In the genomic region with DNA sequence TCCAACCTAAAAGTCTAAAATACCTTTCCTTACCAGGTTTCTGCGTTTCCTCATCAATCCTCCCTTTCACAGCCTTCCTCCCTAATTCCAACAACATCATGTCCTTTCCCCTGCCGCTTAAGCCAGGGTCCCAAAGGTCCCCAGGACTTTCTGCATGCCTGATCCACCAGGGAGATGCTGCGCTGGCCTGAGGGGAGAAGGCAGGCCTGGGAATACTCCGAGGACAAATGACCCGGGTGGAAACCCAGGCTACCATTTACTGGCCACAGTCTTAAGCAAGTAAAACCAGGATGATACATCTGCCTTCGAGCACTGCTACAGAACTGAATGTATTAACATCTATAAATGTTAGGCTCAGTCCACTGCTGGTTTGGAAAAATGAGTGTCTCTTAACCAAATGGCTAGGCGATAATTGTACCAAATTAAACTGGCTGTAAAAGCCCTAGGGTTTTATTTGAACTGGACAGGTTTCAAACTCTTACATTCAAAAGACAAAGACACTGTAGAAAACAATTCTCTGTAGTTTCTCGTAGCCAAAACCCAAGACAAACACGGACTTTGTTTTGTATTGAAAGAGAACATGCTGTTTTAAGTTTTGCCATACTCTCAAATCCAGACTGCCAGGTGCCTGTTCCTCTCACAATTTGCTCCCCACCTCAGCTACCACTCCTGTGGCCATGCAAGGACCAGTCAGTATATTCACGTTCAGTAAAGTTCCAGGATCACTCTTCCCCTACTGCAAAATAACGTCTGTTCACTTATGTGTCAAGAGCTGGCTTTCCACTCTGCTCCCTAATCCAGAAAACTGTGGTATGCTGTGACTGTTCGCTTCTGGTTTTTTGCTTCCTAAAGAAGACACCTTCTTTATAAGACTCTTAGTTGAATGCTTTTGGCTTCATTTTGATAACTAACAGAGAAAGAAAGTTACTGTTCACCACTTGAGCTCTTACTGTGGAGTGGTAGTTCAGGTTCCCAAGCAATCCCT, we compare ENCODE assay signal across 12 cellular contexts. TPM values are rescaled to one million over a fixed set of nuclear protein-coding genes. Genes with fewer than 3 reads are reported as not detected.
A peak's percentile ranks its signal among the peaks of the same experiment; 100 is the strongest.
DNase-seq lines count a peak whose midpoint lies in the region; ATAC-seq, FAIRE-seq and TF ChIP-seq lines count a peak whose summit lies in the region.
"Had no signal": no experiment of that assay in that cellular context is flagged by ENCODE, and none has a peak within 500 bp of the region (broad histone marks: within the 10 kb centered on the region; RNA-seq: fewer than 3 reads in every experiment).

No MANE protein-coding gene starts in this region.

- 85 to 94% (median 91%) methylated on average over 12 of the region's 12 CpGs for WGBS in spleen, 5 donors

- H3K36me3 ChIP-seq in adipocyte (ENCODE audit: control insufficient read depth, insufficient read depth, low read length, severe bottlenecking) (peaks cover 12% of the 10 kb centered on the region), spleen (peaks cover 0 to 98% (median 32%) of the 10 kb centered on the region in 6 donors)

- H3K27me3 ChIP-seq in adipocyte (replicated peaks; ENCODE audit: control insufficient read depth, insufficient read depth, low read length): no peaks in the 10 kb centered on the region
- H3K27me3 ChIP-seq in spleen (replicated peaks in 1 of 7): no peaks in the 10 kb centered on the region

- intact Hi-C loops in spleen (cut with DNase I; ENCODE audit: low total_unique reads): no loop called here

- H3K27ac ChIP-seq in spleen: peak overlapping the region in 4 of 8 donors; percentile 22 to 72 (median 41)

- no peak for DNase-seq in HTR-8/SVneo (ENCODE audit: insufficient read length, low spot score)
- DNase-seq in adipocyte (ENCODE audit: low read depth): peak; percentile 28
- peak; percentile 36 to 77 for DNase-seq in hippocampal formation (lab: John Stamatoyannopoulos, UW)
- peak; percentile 33 for DNase-seq in spleen
- DNase-seq in kidney tubule cell (ENCODE audit: low spot score): no peak
- DNase-seq in GM03348 (ENCODE audit: low spot score): no peak
- DNase-seq: activated T-cell treated with anti-CD3 and anti-CD28 coated beads, Interleukin-2, amount 50 U/mL, for 48 hours; NCI-H1417 treated with DMSO at 0.1 percent for 48 hours; T-helper 1 cell had no signal

- peak overlapping the region; percentile 80 for H3K9ac ChIP-seq in adipocyte (ENCODE audit: low read length)

- ATAC-seq in GM18520 (IDR thresholded peaks at IDR 0.05; ENCODE audit: unreplicated experiment) (no peak), GM18517 (IDR thresholded peaks at IDR 0.05; ENCODE audit: unreplicated experiment) (no peak)

- peak; percentile 58 for FAIRE-seq in HTR-8/SVneo (lab: Jason Lieb, UNC)
- FAIRE-seq: GM19239 had no signal

- peak overlapping the region; percentile 42 for H3K4me3 ChIP-seq in adipocyte (ENCODE audit: low read length)
- H3K4me3 ChIP-seq in spleen: no peak overlapping the region

- no peak for TF ChIP-seq POLR2A in spleen (IDR thresholded peaks at IDR 0.05)

- TF ChIP-seq CTCF in spleen (IDR thresholded peaks at IDR 0.05 in 8 of 11, conservative IDR thresholded peaks at IDR 0.05 in 3 of 11): no peak

- H3K9me3 ChIP-seq in adipocyte (ENCODE audit: control insufficient read depth, low read length) (no peaks in the 10 kb centered on the region), spleen (no peaks in the 10 kb centered on the region)

- H3K4me1 ChIP-seq in adipocyte (ENCODE audit: control insufficient read depth, insufficient read depth, low read length) (peaks cover 50% of the 10 kb centered on the region), spleen (peaks cover 27 to 72% (median 53%) of the 10 kb centered on the region in 6 donors)

RNA-seq across cellular contexts. Expression of a gene that starts 43.1 kb away (rescaled TPM):
- 100 to 1,000 TPM in 4 of 7 donors, 10 to 100 TPM in 3; 63.8 to 162 (median 101) TPM for total RNA-seq in spleen
- polyA plus RNA-seq in spleen: 10 to 100 TPM; 31.9 to 72.1 (median 33.5) TPM

Comparison
In these comparisons a context has a peak if more than half of its experiments do, and no peak if none do; other contexts are left out.
1. DNase-seq: peak in adipocyte (single experiment), hippocampal formation (2 of 2) and spleen (single experiment); none in HTR-8/SVneo (single experiment), kidney tubule cell (single experiment) and GM03348 (single experiment).